In genomic region chr4:53748328-53748772, GRCh38 we compare ENCODE assay signal across 11 cellular contexts.
DNase-seq lines count a peak whose midpoint lies in the region; ATAC-seq and TF ChIP-seq lines count a peak whose summit lies in the region.
"Had no signal": no experiment of that assay in that cellular context is flagged by ENCODE, and none has a peak within 500 bp of the region (broad histone marks: within the 10 kb centered on the region; RNA-seq: fewer than 3 reads in every experiment).

No MANE protein-coding gene starts in this region.

- TF ChIP-seq CTCF in GM10266 (IDR thresholded peaks at IDR 0.05; ENCODE audit: control insufficient read depth, insufficient read depth, low read depth, missing control alignments) (no peak), Peyer's patch (IDR thresholded peaks at IDR 0.05) (no peak)

- H3K4me3 ChIP-seq in Peyer's patch: no peak overlapping the region
- H3K4me3 ChIP-seq: dorsolateral prefrontal cortex had no signal

- H3K36me3 ChIP-seq in Peyer's patch: no peaks in the 10 kb centered on the region

- no peaks in the 10 kb centered on the region for H3K27me3 ChIP-seq in Peyer's patch

- no peaks in the 10 kb centered on the region for H3K9me3 ChIP-seq in Peyer's patch

- H3K4me1 ChIP-seq in Peyer's patch: no peaks in the 10 kb centered on the region

- peak overlapping the region in 1 of 4 donors; percentile 17 for H3K27ac ChIP-seq in Peyer's patch
- H3K27ac ChIP-seq: dorsolateral prefrontal cortex, HL-60 had no signal

- ATAC-seq in GM19467 (IDR thresholded peaks at IDR 0.05; ENCODE audit: unreplicated experiment): peak; percentile 99
- peak; percentile 97 for ATAC-seq in HG03095 (IDR thresholded peaks at IDR 0.05; ENCODE audit: unreplicated experiment)

- TF ChIP-seq POLR2A in Peyer's patch (IDR thresholded peaks at IDR 0.05): no peak

- DNase-seq in GM10266 (ENCODE audit: extremely low spot score): peak; percentile 57
- DNase-seq in Peyer's patch: peak in 2 of 3 donors; percentile 56 to 71
- no peak for DNase-seq in ureter (ENCODE audit: low spot score)
- DNase-seq in activated effector memory CD4-positive, alpha-beta T cell treated with anti-CD3 and anti-CD28 coated beads, Interleukin-2, amount 50 U/mL, for 16 hours: no peak
- DNase-seq in EL: no peak
- DNase-seq in hepatic stellate cell (ENCODE audit: low spot score): no peak
- DNase-seq: C1 segment of cervical spinal cord, dorsolateral prefrontal cortex had no signal

Comparison
In these comparisons a context has a peak if more than half of its experiments do, and no peak if none do; other contexts are left out.
1. DNase-seq: peak in GM10266 (single experiment) and Peyer's patch (2 of 3); none in ureter (single experiment), activated effector memory CD4-positive, alpha-beta T cell treated with anti-CD3 and anti-CD28 coated beads, Interleukin-2, amount 50 U/mL, for 16 hours (single experiment), EL (single experiment) and hepatic stellate cell (single experiment).